In genomic region chr1:91854852-91855251, GRCh38 we compare ENCODE assay signal across 28 cellular contexts.
"Had no signal": no experiment of that assay in that cellular context is flagged by ENCODE, and none has a peak within 500 bp of the region (broad histone marks: within the 10 kb centered on the region; RNA-seq: fewer than 3 reads in every experiment).

No MANE protein-coding gene starts in this region.

- H3K9me3 ChIP-seq: SJSA1 had no signal

- H3K4me3 ChIP-seq: cardiac muscle cell, SJSA1 had no signal

- H3K4me1 Mint-ChIP-seq: WTC11 had no signal

- H3K27me3 Mint-ChIP-seq: activated naive CD8-positive, alpha-beta T cell had no signal

- DNase-seq: activated CD4-positive, alpha-beta T cell treated with anti-CD3 and anti-CD28 coated beads for 48 hours; activated CD4-positive, alpha-beta T cell treated with anti-CD3 and anti-CD28 coated beads, Interleukin-2, amount 50 U/mL, for 4 hours; activated CD4-positive, CD25-positive, alpha-beta regulatory T cell treated with anti-CD3 and anti-CD28 coated beads, Interleukin-2, amount 50 U/mL, for 72 hours; activated CD8-positive, alpha-beta memory T cell treated with anti-CD3 and anti-CD28 coated beads, Interleukin-2, amount 50 U/mL, for 48 hours; activated CD8-positive, alpha-beta T cell treated with anti-CD3 and anti-CD28 coated beads, Interleukin-2, amount 10 ng/mL, durations not matched to agents 7 days and 5 days; activated effector memory CD4-positive, alpha-beta T cell treated with Interleukin-2 at 50 U/mL for 16 hours; activated naive CD4-positive, alpha-beta T cell; activated T-cell treated with anti-CD3 and anti-CD28 coated beads, Interleukin-2, amount 50 U/mL, for 1 hour; amygdala; brain microvascular endothelial cell; IMR-90; KBM-7; NCI-H1048; NCI-H146; NCI-H187 treated with DMSO at 0.1 percent for 48 hours; NCI-H2081 treated with DMSO at 0.1 percent for 48 hours; NCI-H446; OCI-M1; RPMI8226; SHP77; T-helper 9 cell had no signal

- H3K4me3 Mint-ChIP-seq: activated CD8-positive, alpha-beta T cell treated with anti-CD3 and anti-CD28 coated beads, Interleukin-2, amount 10 ng/mL, durations not matched to agents 7 days and 5 days; activated naive CD8-positive, alpha-beta T cell; activated T-helper 1 cell treated with anti-CD3 and anti-CD28 coated beads, Interleukin-12 subunit alpha, Interleukin-12 subunit beta, Interleukin-2, Interleukin-4 antibody, amounts not matched to agents 30 ng/mL and 10 ng/mL and 1 ng/mL, durations not matched to agents 14 hours and 24 hours and 36 hours; T-helper 1 cell treated with Interleukin-12 subunit alpha and Interleukin-12 subunit beta and Interleukin-4 antibody, amounts not matched to agents 30 μg/mL and 1 μg/mL, for 36 hours; WTC11 had no signal

- H3K9me3 Mint-ChIP-seq: T-helper 1 cell treated with Interleukin-12 subunit alpha and Interleukin-12 subunit beta and Interleukin-4 antibody, amounts not matched to agents 30 μg/mL and 1 μg/mL, for 36 hours had no signal

- H3K27ac ChIP-seq: brain microvascular endothelial cell, cardiac muscle cell, SJSA1 had no signal

- H3K27ac Mint-ChIP-seq: activated CD8-positive, alpha-beta T cell treated with anti-CD3 and anti-CD28 coated beads, Interleukin-2, amount 10 ng/mL, durations not matched to agents 7 days and 5 days; activated naive CD8-positive, alpha-beta T cell; activated T-helper 1 cell treated with anti-CD3 and anti-CD28 coated beads, Interleukin-12 subunit alpha, Interleukin-12 subunit beta, Interleukin-2, Interleukin-4 antibody, amounts not matched to agents 30 ng/mL and 10 ng/mL and 1 ng/mL, durations not matched to agents 14 hours and 24 hours and 36 hours; T-helper 1 cell treated with Interleukin-12 subunit alpha and Interleukin-12 subunit beta and Interleukin-4 antibody, amounts not matched to agents 30 μg/mL and 1 μg/mL, for 36 hours; WTC11 had no signal

- H3K36me3 Mint-ChIP-seq: WTC11 had no signal

- H3K36me3 ChIP-seq: brain microvascular endothelial cell, cardiac muscle cell, SJSA1 had no signal

- ATAC-seq: activated CD8-positive, alpha-beta T cell treated with anti-CD3 and anti-CD28 coated beads, Interleukin-2, amount 10 ng/mL, durations not matched to agents 7 days and 5 days; Panc1; WTC11 had no signal

- H3K27me3 ChIP-seq: brain microvascular endothelial cell, cardiac muscle cell, SJSA1 had no signal
